19 cellular contexts compared by ENCODE assay signal in the genomic region with DNA sequence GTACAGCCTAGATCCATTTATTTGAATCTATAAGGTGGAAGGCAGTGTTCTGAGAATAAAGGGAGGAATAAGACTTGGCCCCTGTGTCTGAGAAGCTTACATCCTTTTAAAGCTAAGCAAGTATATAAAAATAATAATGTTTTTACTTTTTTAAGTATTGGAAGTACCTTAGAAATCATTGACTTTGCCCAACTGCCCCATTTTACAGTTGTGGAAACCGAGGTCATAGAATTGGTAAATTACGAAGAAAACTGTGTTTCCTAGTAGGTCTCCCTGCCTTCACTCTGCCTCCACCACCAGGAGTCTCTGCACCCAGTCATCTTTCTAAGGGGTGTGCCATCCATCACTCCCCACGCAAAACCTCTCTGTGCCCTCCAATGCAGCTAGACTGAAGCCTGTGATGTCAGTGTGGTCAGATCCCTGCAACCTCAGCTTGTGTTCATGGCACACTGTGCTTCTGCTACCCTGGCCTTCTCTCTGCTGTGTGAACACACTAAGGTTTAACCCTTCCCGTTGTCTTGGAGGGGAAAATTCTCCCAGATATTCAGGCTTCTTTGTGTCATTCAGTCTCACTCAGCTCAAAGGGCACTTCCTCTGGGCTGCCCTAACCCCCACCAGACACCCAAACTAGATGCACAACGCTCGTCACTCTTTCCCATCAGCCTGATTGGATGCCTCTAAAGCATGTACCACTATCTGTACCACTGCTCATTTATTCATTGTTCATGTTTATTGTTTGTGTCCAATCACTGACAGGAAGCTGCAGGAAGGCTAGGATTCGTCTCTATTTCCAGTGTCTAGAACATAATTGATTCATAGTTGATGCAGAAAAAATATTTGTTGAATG. TPM values are rescaled to one million over a fixed set of nuclear protein-coding genes. Genes with fewer than 3 reads are reported as not detected.
DNase-seq lines count a peak whose midpoint lies in the region; ATAC-seq, FAIRE-seq and TF ChIP-seq lines count a peak whose summit lies in the region.
"Had no signal": no experiment of that assay in that cellular context is flagged by ENCODE, and none has a peak within 500 bp of the region (broad histone marks: within the 10 kb centered on the region; RNA-seq: fewer than 3 reads in every experiment).

No MANE protein-coding gene starts in this region.

- no peak for TF ChIP-seq POLR2A in GM12891 (IDR thresholded peaks at IDR 0.05; ENCODE audit: low read depth, low read length)
- TF ChIP-seq POLR2A in GM12892 (IDR thresholded peaks at IDR 0.05; ENCODE audit: low read depth, low read length): no peak

- no peaks in the 10 kb centered on the region for H3K27me3 Mint-ChIP-seq in CD8-positive, alpha-beta memory T cell
- H3K27me3 Mint-ChIP-seq in activated CD4-positive, alpha-beta memory T cell treated with anti-CD3 and anti-CD28 coated beads, Interleukin-2, amount 10 ng/mL, durations not matched to agents 7 days and 5 days: no peaks in the 10 kb centered on the region
- H3K27me3 Mint-ChIP-seq: B cell had no signal

- peak in 4 of 5 donors; percentile 56 to 82 (median 69) for DNase-seq in CD8-positive, alpha-beta memory T cell
- DNase-seq in activated CD4-positive, alpha-beta memory T cell treated with anti-CD3 and anti-CD28 coated beads, Interleukin-2, amount 10 ng/mL, durations not matched to agents 7 days and 5 days: no peak
- DNase-seq in foreskin keratinocyte (no peak), GM12891 (ENCODE audit: insufficient read length, low spot score) (no peak), GM12892 (ENCODE audit: insufficient read length) (no peak)
- DNase-seq: activated naive CD8-positive, alpha-beta T cell treated with anti-CD3 and anti-CD28 coated beads, Interleukin-2, amount 10 ng/mL, durations not matched to agents 7 days and 5 days; KG1; NCI-H1436 treated with DMSO at 0.1 percent for 48 hours; NCI-H524 treated with DMSO at 0.1 percent for 48 hours; stomach had no signal

- CTCF ChIA-PET in CD8-positive, alpha-beta memory T cell (lab: Charles Lee): interaction anchor here (0.9 to 3.9 kb wide), 10 partner anchors 9 to 191 kb away, joined by 3 to 20 read pairs (median 4); no protein-coding TSS in a partner anchor
- CTCF ChIA-PET in activated CD4-positive, alpha-beta memory T cell treated with anti-CD3 and anti-CD28 coated beads, Interleukin-2, amount 10 ng/mL, durations not matched to agents 7 days and 5 days (lab: Charles Lee): interaction anchor here (1.0 to 1.6 kb wide), 4 partner anchors 16 to 113 kb away, joined by 3 to 4 read pairs (median 3); no protein-coding TSS in a partner anchor

- ATAC-seq in foreskin keratinocyte: no peak
- ATAC-seq in GM19467 (IDR thresholded peaks at IDR 0.05; ENCODE audit: unreplicated experiment): no peak
- ATAC-seq in HG03469 (IDR thresholded peaks at IDR 0.05; ENCODE audit: unreplicated experiment): no peak
- ATAC-seq: esophagus mucosa had no signal

- POLR2A ChIA-PET in CD8-positive, alpha-beta memory T cell (lab: Charles Lee): interaction anchor here (0.7 to 1.1 kb wide), 5 partner anchors 13 to 1856 kb away, joined by 3 to 11 read pairs (median 4); no protein-coding TSS in a partner anchor
- POLR2A ChIA-PET in activated CD4-positive, alpha-beta memory T cell treated with anti-CD3 and anti-CD28 coated beads, Interleukin-2, amount 10 ng/mL, durations not matched to agents 7 days and 5 days (lab: Charles Lee): interaction anchor here (0.7 to 3.3 kb wide), 4 partner anchors 13 to 19 kb away, joined by 4 to 15 read pairs (median 5); no protein-coding TSS in a partner anchor

- FAIRE-seq in GM12891 (lab: Jason Lieb, UNC) (no peak), GM12892 (lab: Jason Lieb, UNC) (no peak)
- FAIRE-seq: GM19239, RCC 7860 had no signal

- no peaks in the 10 kb centered on the region for H3K9me3 Mint-ChIP-seq in CD8-positive, alpha-beta memory T cell
- H3K9me3 Mint-ChIP-seq in activated CD4-positive, alpha-beta memory T cell treated with anti-CD3 and anti-CD28 coated beads, Interleukin-2, amount 10 ng/mL, durations not matched to agents 7 days and 5 days: no peaks in the 10 kb centered on the region

- no peaks in the 10 kb centered on the region for H3K9me3 ChIP-seq in CD8-positive, alpha-beta memory T cell (ENCODE audit: low read length)
- H3K9me3 ChIP-seq: stomach had no signal

- peak overlapping the region; percentile 60 to 97 (median 96) for H3K27ac Mint-ChIP-seq in CD8-positive, alpha-beta memory T cell
- peak overlapping the region; percentile 50 for H3K27ac Mint-ChIP-seq in activated CD4-positive, alpha-beta memory T cell treated with anti-CD3 and anti-CD28 coated beads, Interleukin-2, amount 10 ng/mL, durations not matched to agents 7 days and 5 days
- H3K27ac Mint-ChIP-seq: B cell; T-helper 1 cell treated with Interleukin-12 subunit alpha and Interleukin-12 subunit beta and Interleukin-4 antibody, amounts not matched to agents 30 μg/mL and 1 μg/mL, for 36 hours had no signal

- no peaks in the 10 kb centered on the region for H3K27me3 ChIP-seq in CD8-positive, alpha-beta memory T cell (ENCODE audit: insufficient read depth, low read length, poor library complexity, severe bottlenecking)
- H3K27me3 ChIP-seq in foreskin keratinocyte: no peaks in the 10 kb centered on the region
- H3K27me3 ChIP-seq: stomach had no signal

- peaks cover 2 to 11% (median 5%) of the 10 kb centered on the region in 3 donors for H3K36me3 Mint-ChIP-seq in CD8-positive, alpha-beta memory T cell
- H3K36me3 Mint-ChIP-seq in activated CD4-positive, alpha-beta memory T cell treated with anti-CD3 and anti-CD28 coated beads, Interleukin-2, amount 10 ng/mL, durations not matched to agents 7 days and 5 days (ENCODE audit: low read depth): peaks cover 9% of the 10 kb centered on the region

- TF ChIP-seq CTCF in 22Rv1 (IDR thresholded peaks at IDR 0.05) (no peak), foreskin keratinocyte (conservative IDR thresholded peaks at IDR 0.05) (peak; percentile 23)

- peaks cover 86% of the 10 kb centered on the region for H3K4me1 ChIP-seq in CD8-positive, alpha-beta memory T cell (ENCODE audit: insufficient read depth, low read length)
- H3K4me1 ChIP-seq in foreskin keratinocyte: peaks cover 15% of the 10 kb centered on the region

- H3K4me3 Mint-ChIP-seq in CD8-positive, alpha-beta memory T cell: peak overlapping the region; percentile 6 to 79 (median 70)
- no peak overlapping the region for H3K4me3 Mint-ChIP-seq in activated CD4-positive, alpha-beta memory T cell treated with anti-CD3 and anti-CD28 coated beads, Interleukin-2, amount 10 ng/mL, durations not matched to agents 7 days and 5 days
- H3K4me3 Mint-ChIP-seq: B cell; T-helper 1 cell treated with Interleukin-12 subunit alpha and Interleukin-12 subunit beta and Interleukin-4 antibody, amounts not matched to agents 30 μg/mL and 1 μg/mL, for 36 hours had no signal

- H3K27ac ChIP-seq in 22Rv1: peak overlapping the region; percentile 90
- H3K27ac ChIP-seq in CD8-positive, alpha-beta memory T cell (ENCODE audit: low read depth, low read length): no peak overlapping the region
- H3K27ac ChIP-seq in foreskin keratinocyte: no peak overlapping the region
- H3K27ac ChIP-seq: parathyroid adenoma, stomach had no signal

- peak overlapping the region; percentile 11 for H3K4me3 ChIP-seq in CD8-positive, alpha-beta memory T cell (ENCODE audit: low read length)
- H3K4me3 ChIP-seq: stomach had no signal

- peaks cover 84 to 95% (median 95%) of the 10 kb centered on the region in 3 donors for H3K4me1 Mint-ChIP-seq in CD8-positive, alpha-beta memory T cell
- peaks cover 65% of the 10 kb centered on the region for H3K4me1 Mint-ChIP-seq in activated CD4-positive, alpha-beta memory T cell treated with anti-CD3 and anti-CD28 coated beads, Interleukin-2, amount 10 ng/mL, durations not matched to agents 7 days and 5 days

- no peaks in the 10 kb centered on the region for H3K36me3 ChIP-seq in CD8-positive, alpha-beta memory T cell (ENCODE audit: insufficient read depth, low read length)
- H3K36me3 ChIP-seq: stomach had no signal

TF ChIP-seq in GM12891, 5 proteins besides CTCF, POLR2A, EP300 and RAD21:
- no peak for TF ChIP-seq PAX5 (IDR thresholded peaks at IDR 0.05; ENCODE audit: insufficient read depth, low read length, severe bottlenecking)
- no peak for TF ChIP-seq POU2F2 (IDR thresholded peaks at IDR 0.05; ENCODE audit: low read depth, low read length)
- no peak for TF ChIP-seq TAF1 (IDR thresholded peaks at IDR 0.05; ENCODE audit: low read depth, low read length)
- no peak for TF ChIP-seq SPI1 (IDR thresholded peaks at IDR 0.05; ENCODE audit: low read depth, low read length)
- no peak for TF ChIP-seq POLR2AphosphoS5 (IDR thresholded peaks at IDR 0.05; ENCODE audit: low read depth, low read length)

RNA-seq across cellular contexts. Expression of a gene that starts 18.2 kb away (rescaled TPM):
- 1 to 10 TPM; 1.6 to 2.1 TPM for total RNA-seq in CD8-positive, alpha-beta memory T cell
- 25.7 TPM for polyA plus RNA-seq in CD8-positive, alpha-beta memory T cell
- total RNA-seq in activated CD4-positive, alpha-beta memory T cell treated with anti-CD3 and anti-CD28 coated beads, Interleukin-2, amount 10 ng/mL, durations not matched to agents 7 days and 5 days: 1 to 10 TPM; 6.7 to 6.9 TPM
- total RNA-seq in foreskin keratinocyte: 20.4 and 36.9 TPM in 2 replicates
- 10.8 and 23.5 TPM in 2 replicates for polyA plus RNA-seq in foreskin keratinocyte
- 0.04 TPM for polyA plus RNA-seq in GM12891 (2012; ENCODE audit: low read depth, missing spikeins)
- polyA plus RNA-seq in GM12892 (2012; ENCODE audit: missing spikeins): not detected

Comparison
In these comparisons a context has a peak if more than half of its experiments do, and no peak if none do; other contexts are left out.
1. DNase-seq: peak in CD8-positive, alpha-beta memory T cell (4 of 5); none in activated CD4-positive, alpha-beta memory T cell treated with anti-CD3 and anti-CD28 coated beads, Interleukin-2, amount 10 ng/mL, durations not matched to agents 7 days and 5 days (single experiment), foreskin keratinocyte (0 of 2), GM12891 (single experiment) and GM12892 (single experiment).